ENCODE assay signal across 15 cellular contexts in the genomic region with DNA sequence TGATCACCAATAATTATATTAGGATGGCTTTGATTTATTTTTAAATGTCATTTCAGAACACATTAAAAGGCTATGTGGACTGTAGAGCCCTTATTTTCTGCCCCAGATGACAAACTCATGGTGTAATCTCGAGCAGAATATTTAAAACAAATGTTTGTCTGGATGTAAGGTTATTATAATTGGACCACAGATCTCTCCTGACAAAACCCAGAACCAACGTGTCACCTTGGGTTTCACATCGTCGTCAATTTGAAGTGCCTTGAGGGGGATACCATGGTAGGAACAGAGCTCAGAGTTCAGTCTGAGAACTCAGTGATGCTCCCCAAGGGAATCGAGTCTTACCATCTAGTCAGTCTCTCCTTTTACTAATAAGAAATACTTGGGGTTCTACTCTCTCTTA.
"Had no signal": no experiment of that assay in that cellular context is flagged by ENCODE, and none has a peak within 500 bp of the region (broad histone marks: within the 10 kb centered on the region; RNA-seq: fewer than 3 reads in every experiment).

No MANE protein-coding gene starts in this region.

- H3K27ac ChIP-seq: pancreas, skin epidermis, transverse colon had no signal

- H3K9me3 ChIP-seq: pancreas, transverse colon had no signal

- H3K36me3 ChIP-seq: pancreas, transverse colon had no signal

- H3K4me3 ChIP-seq: pancreas, skin epidermis, transverse colon had no signal

- ATAC-seq: activated naive CD8-positive, alpha-beta T cell treated with anti-CD3 and anti-CD28 coated beads, Interleukin-2, amount 50 U/mL, for 24 hours; esophagus mucosa; pancreas had no signal

- H3K27me3 ChIP-seq: pancreas had no signal

- DNase-seq: activated CD4-positive, alpha-beta T cell treated with anti-CD3 and anti-CD28 coated beads, Interleukin-2, amount 50 U/mL, for 48 hours; activated CD4-positive, CD25-positive, alpha-beta regulatory T cell treated with anti-CD3 and anti-CD28 coated beads, Interleukin-2, amount 50 U/mL, for 72 hours; activated naive CD4-positive, alpha-beta T cell treated with anti-CD3 and anti-CD28 coated beads for 36 hours; activated naive CD8-positive, alpha-beta T cell treated with anti-CD3 and anti-CD28 coated beads, Interleukin-2, amount 50 U/mL, for 24 hours; activated T-cell treated with anti-CD3 and anti-CD28 coated beads, Interleukin-2, amount 50 U/mL, for 1 hour; aorta; mesendoderm; pancreas; stimulated activated CD4-positive, alpha-beta T cell treated with anti-CD3 and anti-CD28 coated beads, Interleukin-15, amount 100 ng/mL, for 24 hours; stimulated activated CD4-positive, alpha-beta T cell treated with anti-CD3 and anti-CD28 coated beads, Interleukin-4, amount 100 ng/mL, for 1 hour; stimulated activated naive CD4-positive, alpha-beta T cell; substantia nigra; transverse colon had no signal
